Comparison of ENCODE assay signal across 8 cellular contexts in the genomic region with DNA sequence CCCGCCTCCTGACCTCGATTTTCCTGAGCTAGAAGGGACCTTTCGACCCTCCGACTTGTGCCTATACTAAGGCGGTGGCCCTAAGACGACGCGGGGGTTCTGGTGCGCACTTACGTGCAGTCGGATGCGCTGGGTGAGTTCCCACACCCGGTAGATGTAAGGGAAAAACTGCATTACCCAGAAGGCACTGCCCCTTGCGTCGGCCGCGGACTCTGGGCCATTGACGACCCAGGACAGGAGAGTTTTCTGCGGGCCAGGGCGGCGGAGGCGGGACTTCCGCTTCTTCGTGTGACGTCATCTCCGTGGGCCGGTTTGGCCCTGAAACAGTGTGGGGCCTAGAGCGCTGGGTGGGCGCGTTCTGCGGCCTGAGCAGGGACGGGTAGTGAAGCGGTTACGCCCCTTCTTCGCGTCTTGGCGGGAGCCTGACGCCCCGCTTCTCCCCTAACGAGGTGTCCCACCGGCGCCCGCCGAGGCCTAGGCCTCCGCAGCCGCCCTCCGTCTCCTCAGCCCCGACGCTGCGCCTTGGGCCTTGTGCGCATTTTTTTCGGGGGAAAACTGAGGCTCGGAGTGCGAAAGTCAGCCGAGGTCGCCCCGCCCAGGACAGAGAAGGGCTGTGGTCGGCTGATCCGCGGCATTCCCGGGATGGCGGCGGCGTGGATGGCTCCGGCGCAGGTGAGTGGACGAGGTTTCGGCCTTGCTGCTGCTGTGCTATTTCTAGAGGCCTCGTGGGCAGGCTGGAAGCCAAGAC. TPM values are rescaled to one million over a fixed set of nuclear protein-coding genes. Genes with fewer than 3 reads are reported as not detected.
DNase-seq lines count a peak whose midpoint lies in the region; ATAC-seq and TF ChIP-seq lines count a peak whose summit lies in the region.

A gene (plus strand): TSS at position 321 of the 748 bp plus-strand sequence. CDS start 322 bp downstream, at position 643.

- peak within 1 kb of the TSS; percentile 98 for H3K27ac ChIP-seq in angular gyrus (ENCODE audit: low read depth, low read length)
- peak within 1 kb of the TSS; percentile 99 to 100 for H3K27ac ChIP-seq in right atrium auricular region
- peak within 1 kb of the TSS; percentile 98 to 99 for H3K27ac ChIP-seq in uterus

- intact Hi-C loops in T-helper 1 cell treated with Interleukin-12 subunit alpha and Interleukin-12 subunit beta and Interleukin-4 antibody, amounts not matched to agents 30 ng/mL and 1 ng/mL, for 36 hours (cut with micrococcal nuclease), result loop anchor here (1.0 kb wide), 18 partner anchors 40 to 1047 kb away; a partner anchor contains a TSS
- intact Hi-C loops in uterus (cut with DNase I; ENCODE audit: low total_unique reads), result loop anchor here (2.0 kb wide), 1 partner anchor 40 kb away; a partner anchor contains a TSS

- peak; percentile 66 to 75 for TF ChIP-seq POLR2A in uterus (IDR thresholded peaks at IDR 0.05)

- peak; percentile 87 for ATAC-seq in GM18498 (IDR thresholded peaks at IDR 0.05; ENCODE audit: unreplicated experiment)
- ATAC-seq in HG02885 (IDR thresholded peaks at IDR 0.05; ENCODE audit: poor library complexity, unreplicated experiment), result peak; percentile 79

- H3K4me3 ChIP-seq in right atrium auricular region (peak within 1 kb of the TSS; percentile 96 to 99), uterus (peak within 1 kb of the TSS; percentile 99 to 100)

- H3K36me3 ChIP-seq in right atrium auricular region (peaks cover 15% of the 10 kb centered on the region), uterus (peaks cover 0 to 4% of the 10 kb centered on the region in 2 donors)

- H3K27me3 ChIP-seq in right atrium auricular region (no peaks in the 10 kb centered on the region), uterus (no peaks in the 10 kb centered on the region)

- peak; percentile 97 for DNase-seq in NCI-H1694 (lab: John Stamatoyannopoulos, UW)
- peak; percentile 97 for DNase-seq in right atrium auricular region (ENCODE audit: low spot score)
- DNase-seq in pulmonary artery endothelial cell (ENCODE audit: low read depth, low spot score), result peak; percentile 92
- DNase-seq in uterus, result peak; percentile 96 to 97

- H3K9me3 ChIP-seq in right atrium auricular region, result no peaks in the 10 kb centered on the region
- no peaks in the 10 kb centered on the region for H3K9me3 ChIP-seq in uterus

- TF ChIP-seq CTCF in right atrium auricular region (IDR thresholded peaks at IDR 0.05) (no peak), uterus (IDR thresholded peaks at IDR 0.05) (peak in 1 of 4 experiments; percentile 15)

- H3K4me1 ChIP-seq in right atrium auricular region (peaks cover 0 to 43% of the 10 kb centered on the region in 2 donors), uterus (no peaks in the 10 kb centered on the region)

RNA-seq across cellular contexts. Expression of the gene that starts here (rescaled TPM):
- total RNA-seq in T-helper 1 cell treated with Interleukin-12 subunit alpha and Interleukin-12 subunit beta and Interleukin-4 antibody, amounts not matched to agents 30 ng/mL and 1 ng/mL, for 36 hours, result 42.0 and 44.9 TPM in 2 replicates
- total RNA-seq in right atrium auricular region, result 10 to 100 TPM; 34.7 to 38.3 TPM
- total RNA-seq in pulmonary artery endothelial cell, result 49.6 and 66.0 TPM in 2 replicates
- 100 to 1,000 TPM in 1 of 4 donors, 10 to 100 TPM in 3; 43.2 to 204 (median 68.7) TPM for total RNA-seq in uterus

Comparison
In these comparisons a context has a peak if more than half of its experiments do, and no peak if none do; other contexts are left out.
1. Peak in every context shown above with its lines: DNase-seq, ATAC-seq, H3K4me3 ChIP-seq and H3K27ac ChIP-seq.